ENCODE assay signal across 17 cellular contexts in genomic region chr1:115301438-115302020, GRCh38. TPM values are rescaled to one million over a fixed set of nuclear protein-coding genes. Genes with fewer than 3 reads are reported as not detected.
DNase-seq lines count a peak whose midpoint lies in the region; ATAC-seq and TF ChIP-seq lines count a peak whose summit lies in the region.
"Had no signal": no experiment of that assay in that cellular context is flagged by ENCODE, and none has a peak within 500 bp of the region (broad histone marks: within the 10 kb centered on the region; RNA-seq: fewer than 3 reads in every experiment).

No MANE protein-coding gene starts in this region.

- ATAC-seq in heart right ventricle (peak in 6 of 8 donors; percentile 24 to 58 (median 36)), HG02571 (IDR thresholded peaks at IDR 0.05; ENCODE audit: unreplicated experiment) (no peak)
- ATAC-seq: lower lobe of right lung, natural killer cell had no signal

- H3K4me3 ChIP-seq in heart right ventricle = no peak overlapping the region
- H3K4me3 ChIP-seq in right atrium auricular region = no peak overlapping the region
- no peak overlapping the region for H3K4me3 ChIP-seq in fibroblast of mammary gland (ENCODE audit: control insufficient read depth, low read depth, low read length)
- H3K4me3 ChIP-seq: ascending aorta, lower lobe of right lung, thoracic aorta had no signal

- H3K27me3 ChIP-seq in heart right ventricle = no peaks in the 10 kb centered on the region
- H3K27me3 ChIP-seq in right atrium auricular region = no peaks in the 10 kb centered on the region
- H3K27me3 ChIP-seq: ascending aorta had no signal

- intact Hi-C loops in heart right ventricle (cut with DNase I) = no loop called here

- H3K27ac ChIP-seq in heart right ventricle (peak overlapping the region in 3 of 10 donors; percentile 6 to 61 (median 24)), right atrium auricular region (peak overlapping the region in 1 of 2 donors; percentile 43)
- H3K27ac ChIP-seq: lower lobe of right lung, thoracic aorta had no signal

- no peaks in the 10 kb centered on the region for H3K36me3 ChIP-seq in heart right ventricle
- H3K36me3 ChIP-seq in right atrium auricular region = no peaks in the 10 kb centered on the region
- H3K36me3 ChIP-seq: ascending aorta, lower lobe of right lung, thoracic aorta had no signal

- 70 to 81% methylated on average over 8 of the region's 8 CpGs for WGBS in heart right ventricle, 2 donors

- H3K9me3 ChIP-seq in heart right ventricle (no peaks in the 10 kb centered on the region), right atrium auricular region (no peaks in the 10 kb centered on the region)
- H3K9me3 ChIP-seq: ascending aorta, lower lobe of right lung, thoracic aorta had no signal

- DNase-seq in heart right ventricle (no peak), right atrium auricular region (ENCODE audit: low spot score) (no peak), fibroblast of mammary gland (ENCODE audit: low read depth) (peak; percentile 29), midbrain (lab: John Stamatoyannopoulos, UW) (peak; percentile 15), cerebellar nuclear complex (lab: John Stamatoyannopoulos, UW) (no peak), NOMO-1 treated with DMSO at 0.1 percent for 48 hours (lab: John Stamatoyannopoulos, UW; ENCODE audit: unreplicated experiment) (no peak)
- no peak for DNase-seq in activated CD8-positive, alpha-beta memory T cell treated with anti-CD3 and anti-CD28 coated beads, Interleukin-2, amount 50 U/mL, for 48 hours
- DNase-seq: ACHN; activated CD4-positive, alpha-beta T cell treated with anti-CD3 and anti-CD28 coated beads, Interleukin-2, amount 10 ng/mL, durations not matched to agents 7 days and 5 days; activated naive CD4-positive, alpha-beta T cell; lower lobe of right lung; natural killer cell; NCI-H1436 treated with DMSO at 0.1 percent for 48 hours had no signal

- TF ChIP-seq CTCF in heart right ventricle (IDR thresholded peaks at IDR 0.05) = no peak
- no peak for TF ChIP-seq CTCF in right atrium auricular region (IDR thresholded peaks at IDR 0.05)
- TF ChIP-seq CTCF in fibroblast of mammary gland (conservative IDR thresholded peaks at IDR 0.05; ENCODE audit: control insufficient read depth, insufficient read depth, low read depth, low read length) = no peak

- H3K4me1 ChIP-seq in heart right ventricle (peaks cover 0 to 35% (median 17%) of the 10 kb centered on the region in 9 donors), right atrium auricular region (peaks cover 0 to 19% of the 10 kb centered on the region in 2 donors)
- H3K4me1 ChIP-seq: lower lobe of right lung had no signal

RNA-seq across cellular contexts. Expression of gene NGF, which starts 36.5 kb away (rescaled TPM):
- 1 to 10 TPM; 1.8 to 5.3 (median 2.9) TPM for total RNA-seq in heart right ventricle
- 10 to 100 TPM in 1 of 2 donors, 1 to 10 TPM in 1; 5.9 to 21.6 TPM for polyA plus RNA-seq in heart right ventricle
- 10 to 100 TPM in 1 of 2 donors, 1 to 10 TPM in 1; 5.1 to 12.0 TPM for total RNA-seq in right atrium auricular region
- total RNA-seq: activated CD4-positive, alpha-beta T cell treated with anti-CD3 and anti-CD28 coated beads, Interleukin-2, amount 10 ng/mL, durations not matched to agents 7 days and 5 days; natural killer cell had no signal
- polyA plus RNA-seq: CD14-positive monocyte had no signal

Comparison
In these comparisons a context has a peak if more than half of its experiments do, and no peak if none do; other contexts are left out.
1. DNase-seq: peak in fibroblast of mammary gland (single experiment) and midbrain (single experiment); none in heart right ventricle (0 of 2), right atrium auricular region (single experiment), cerebellar nuclear complex (0 of 2), NOMO-1 treated with DMSO at 0.1 percent for 48 hours (single experiment) and activated CD8-positive, alpha-beta memory T cell treated with anti-CD3 and anti-CD28 coated beads, Interleukin-2, amount 50 U/mL, for 48 hours (single experiment).